ENCODE assay signal across 8 cellular contexts in the genomic region with DNA sequence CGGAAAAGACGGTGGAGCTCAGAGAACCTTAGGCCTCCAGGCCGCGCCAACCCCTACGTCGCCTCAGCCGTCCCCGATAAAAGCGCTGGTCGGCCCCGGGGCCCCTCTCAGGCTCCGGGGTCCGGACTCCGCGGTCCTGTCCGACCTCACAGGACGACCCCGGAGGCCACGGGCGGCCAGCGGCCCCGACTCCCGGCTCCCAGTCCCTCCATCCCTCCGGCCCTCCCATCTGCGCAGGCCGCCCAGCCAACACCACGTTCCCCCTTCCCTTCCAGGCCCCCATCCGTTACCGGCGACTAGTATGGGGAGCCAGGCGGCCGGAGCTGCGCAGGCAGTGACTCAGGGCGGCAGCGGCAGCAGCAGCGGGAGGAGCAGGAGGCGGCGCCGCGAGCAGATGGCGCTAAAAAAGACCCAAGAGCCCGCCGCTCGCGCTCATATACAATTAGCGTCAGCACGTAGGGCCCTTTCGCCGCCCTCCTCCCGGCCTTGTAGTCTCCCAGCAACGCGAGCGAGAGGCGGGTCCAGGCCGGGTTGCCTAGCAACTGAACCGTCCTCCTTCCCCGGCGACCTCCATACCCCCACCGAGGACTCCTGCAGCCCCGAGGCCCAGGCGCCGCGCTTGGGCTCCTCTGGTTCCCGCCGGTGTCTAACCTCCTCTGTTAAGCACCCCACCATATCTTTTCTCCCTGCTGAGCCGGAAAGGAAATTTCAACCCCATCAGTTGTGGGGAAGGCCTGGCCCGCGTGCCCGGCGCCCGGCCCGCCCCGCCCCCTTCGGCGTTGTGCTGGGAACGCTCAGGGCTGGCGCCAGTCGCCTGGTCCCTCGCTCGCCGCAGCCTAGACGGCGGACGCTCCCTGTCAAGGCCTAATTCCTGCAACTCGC. TPM values are rescaled to one million over a fixed set of nuclear protein-coding genes. Genes with fewer than 3 reads are reported as not detected.
A peak's percentile ranks its signal among the peaks of the same experiment; 100 is the strongest.
DNase-seq lines count a peak whose midpoint lies in the region; ATAC-seq and TF ChIP-seq lines count a peak whose summit lies in the region.

A gene with protein sequence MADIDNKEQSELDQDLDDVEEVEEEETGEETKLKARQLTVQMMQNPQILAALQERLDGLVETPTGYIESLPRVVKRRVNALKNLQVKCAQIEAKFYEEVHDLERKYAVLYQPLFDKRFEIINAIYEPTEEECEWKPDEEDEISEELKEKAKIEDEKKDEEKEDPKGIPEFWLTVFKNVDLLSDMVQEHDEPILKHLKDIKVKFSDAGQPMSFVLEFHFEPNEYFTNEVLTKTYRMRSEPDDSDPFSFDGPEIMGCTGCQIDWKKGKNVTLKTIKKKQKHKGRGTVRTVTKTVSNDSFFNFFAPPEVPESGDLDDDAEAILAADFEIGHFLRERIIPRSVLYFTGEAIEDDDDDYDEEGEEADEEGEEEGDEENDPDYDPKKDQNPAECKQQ (minus strand): TSS at position 409 of the 882 bp plus-strand sequence. CDS start 10,466 bp downstream, outside the sequence.

- H3K4me1 Mint-ChIP-seq in activated naive CD4-positive, alpha-beta T cell treated with anti-CD3 and anti-CD28 coated beads for 36 hours (ENCODE audit: low read depth): peaks cover 45% of the 10 kb centered on the region

- no peaks in the 10 kb centered on the region for H3K27me3 ChIP-seq in gastroesophageal sphincter

- DNase-seq in GF-D8 (lab: John Stamatoyannopoulos, UW) (peak; percentile 93), HEK293T (ENCODE audit: extremely low spot score) (peak; percentile 95), MV-4-11 (lab: John Stamatoyannopoulos, UW) (peak; percentile 97), SK-MEL-5 (ENCODE audit: low read depth, low spot score) (peak; percentile 98), non-pigmented ciliary epithelial cell (ENCODE audit: low read depth) (peak; percentile 91), superior temporal gyrus (ENCODE audit: extremely low spot score) (peak; percentile 98)
- peak; percentile 97 for DNase-seq in activated naive CD4-positive, alpha-beta T cell treated with anti-CD3 and anti-CD28 coated beads for 36 hours

- CTCF ChIA-PET in HEK293T (lab: Yijun Ruan, JAX): no interaction called here
- CTCF ChIA-PET in activated naive CD4-positive, alpha-beta T cell treated with anti-CD3 and anti-CD28 coated beads for 36 hours (lab: Charles Lee): no interaction called here

- H3K9me3 Mint-ChIP-seq in activated naive CD4-positive, alpha-beta T cell treated with anti-CD3 and anti-CD28 coated beads for 36 hours: no peaks in the 10 kb centered on the region

- peaks cover 31% of the 10 kb centered on the region for H3K36me3 Mint-ChIP-seq in activated naive CD4-positive, alpha-beta T cell treated with anti-CD3 and anti-CD28 coated beads for 36 hours (ENCODE audit: low read depth)

- peak within 1 kb of the TSS; percentile 54 to 83 for H3K4me3 ChIP-seq in gastroesophageal sphincter

- peak; percentile 97 for ATAC-seq in gastroesophageal sphincter

- TF ChIP-seq EP300 in gastroesophageal sphincter (IDR thresholded peaks at IDR 0.05): no peak

- peak; percentile 90 to 93 for TF ChIP-seq POLR2A in gastroesophageal sphincter (IDR thresholded peaks at IDR 0.05)

- peaks cover 0 to 32% (median 2%) of the 10 kb centered on the region in 3 donors for H3K4me1 ChIP-seq in gastroesophageal sphincter

- in situ Hi-C loops in SK-MEL-5 (cut with HindIII; ENCODE audit: low pct_unique_long_range_greater_than_20kb, low sequenced_read_pairs): no loop called here

- TF ChIP-seq CTCF in gastroesophageal sphincter (IDR thresholded peaks at IDR 0.05): no peak

- no peaks in the 10 kb centered on the region for H3K36me3 ChIP-seq in gastroesophageal sphincter

- WGBS in gastroesophageal sphincter (ENCODE audit: low coverage in 1 of 2), 2 donors: 0% methylated on average over 1 of the region's 85 CpGs; no CpG with 5 or more reads in 1 of the 2 donors

- peak within 1 kb of the TSS; percentile 94 for H3K4me3 Mint-ChIP-seq in activated naive CD4-positive, alpha-beta T cell treated with anti-CD3 and anti-CD28 coated beads for 36 hours

- peak within 1 kb of the TSS; percentile 98 for H3K27ac Mint-ChIP-seq in activated naive CD4-positive, alpha-beta T cell treated with anti-CD3 and anti-CD28 coated beads for 36 hours

- H3K27me3 Mint-ChIP-seq in activated naive CD4-positive, alpha-beta T cell treated with anti-CD3 and anti-CD28 coated beads for 36 hours (ENCODE audit: low read depth): no peaks in the 10 kb centered on the region

- peak within 1 kb of the TSS; percentile 96 to 98 (median 98) for H3K27ac ChIP-seq in gastroesophageal sphincter

- POLR2A ChIA-PET in HEK293T (lab: Yijun Ruan, JAX): interaction anchor here (1.1 kb wide), 1 partner anchor 258 kb away, joined by 3 read pairs; no protein-coding TSS in a partner anchor

- no peaks in the 10 kb centered on the region for H3K9me3 ChIP-seq in gastroesophageal sphincter

- intact Hi-C loops in activated naive CD4-positive, alpha-beta T cell treated with anti-CD3 and anti-CD28 coated beads for 36 hours (cut with micrococcal nuclease): loop anchor here (1.0 to 5.0 kb wide), 19 partner anchors 53 to 1547 kb away; partner anchors contain the start of genes ATXN7L3B, BBS10, CSRP2 and E2F7

TF ChIP-seq in HEK293T, 16 proteins besides CTCF, POLR2A, EP300 and RAD21:
- TF ChIP-seq TARDBP (IDR thresholded peaks at IDR 0.05) (no peak), LEF1 (IDR thresholded peaks at IDR 0.05; ENCODE audit: borderline replicate concordance) (no peak), FOXK2 (IDR thresholded peaks at IDR 0.05) (no peak), FOXM1 (IDR thresholded peaks at IDR 0.05; ENCODE audit: borderline replicate concordance) (no peak), L3MBTL2 (conservative IDR thresholded peaks at IDR 0.05) (peak; percentile 73), ELF4 (IDR thresholded peaks at IDR 0.05) (no peak), CTBP1 (IDR thresholded peaks at IDR 0.05; ENCODE audit: borderline replicate concordance) (no peak), SUZ12 (IDR thresholded peaks at IDR 0.05) (no peak), ZNF384 (IDR thresholded peaks at IDR 0.05) (no peak)

RNA-seq across cellular contexts. Expression of the gene that starts here (rescaled TPM):
- 255 and 261 TPM in 2 replicates for total RNA-seq in SK-MEL-5 (2014; rRNA removed; shearing (Covaris generic))
- 452 and 492 TPM in 2 replicates for polyA plus RNA-seq in SK-MEL-5 (2015; cell fraction: cytosol; rRNA removed)
- polyA plus RNA-seq in SK-MEL-5 (2015; cell fraction: nucleus; rRNA removed): 493 and 593 TPM in 2 replicates
- 1,000 to 10,000 TPM; 1,078 to 1,092 TPM for total RNA-seq in activated naive CD4-positive, alpha-beta T cell treated with anti-CD3 and anti-CD28 coated beads for 36 hours
- total RNA-seq in gastroesophageal sphincter: 100 to 1,000 TPM; 329 to 486 (median 395) TPM

Comparison
In these comparisons a context has a peak if more than half of its experiments do, and no peak if none do; other contexts are left out.
1. Peak in every context shown above with its lines: DNase-seq, ATAC-seq, H3K4me3 ChIP-seq and H3K27ac ChIP-seq.